Comparison of ENCODE assay signal across 1 cellular context in genomic region chr21:28633803-28634572, GRCh38.
TF ChIP-seq lines count a peak whose summit lies in the region.

No MANE protein-coding gene starts in this region.

TF ChIP-seq in IMR-90, 13 proteins besides CTCF, POLR2A, EP300 and RAD21 (continued from another document):
- no peak for TF ChIP-seq MAFK (IDR thresholded peaks at IDR 0.05; ENCODE audit: low read depth, low read length)
TF ChIP-seq in IMR-90: peak in this region for 4.
